In the genomic region with DNA sequence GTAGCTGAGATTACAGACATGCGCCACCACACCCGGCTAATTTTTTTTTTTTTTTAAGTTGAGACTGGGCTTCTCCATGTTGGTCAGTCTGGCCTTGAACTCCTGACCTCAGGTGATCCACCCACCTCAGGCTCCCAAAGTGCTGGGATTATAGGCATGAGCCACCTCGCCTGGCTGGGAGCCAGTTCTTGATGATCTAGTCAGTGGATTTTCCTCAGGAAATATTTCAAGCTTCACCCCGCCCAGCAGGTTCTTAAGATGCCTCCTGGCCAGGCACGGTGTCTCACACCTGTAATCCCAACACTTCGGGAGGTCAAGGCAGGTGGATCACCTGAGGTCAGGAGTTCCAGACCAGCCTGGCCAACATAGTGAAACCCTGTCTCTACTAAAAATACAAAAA, we compare ENCODE assay signal across 11 cellular contexts. TPM values are rescaled to one million over a fixed set of nuclear protein-coding genes. Genes with fewer than 3 reads are reported as not detected.
"Had no signal": no experiment of that assay in that cellular context is flagged by ENCODE, and none has a peak within 500 bp of the region (broad histone marks: within the 10 kb centered on the region; RNA-seq: fewer than 3 reads in every experiment).

No MANE protein-coding gene starts in this region.

RNA-seq across cellular contexts. Expression of a gene that starts 34.1 kb away (rescaled TPM):
- total RNA-seq: activated B cell treated with CpG ODN at 0.5 μM for 24 hours; activated CD4-positive, alpha-beta memory T cell treated with anti-CD3 and anti-CD28 coated beads for 36 hours; activated CD4-positive, alpha-beta T cell treated with anti-CD3 and anti-CD28 coated beads, Interleukin-2, amount 10 ng/mL, durations not matched to agents 24 days and 14 days; activated CD8-positive, alpha-beta memory T cell treated with anti-CD3 and anti-CD28 coated beads for 36 hours; activated CD8-positive, alpha-beta T cell treated with anti-CD3 and anti-CD28 coated beads for 36 hours; activated naive CD4-positive, alpha-beta T cell treated with anti-CD3 and anti-CD28 coated beads for 36 hours; activated naive CD4-positive, alpha-beta T cell treated with anti-CD3 and anti-CD28 coated beads, Interleukin-2, amount 50 U/mL, for 72 hours; activated naive CD8-positive, alpha-beta T cell treated with anti-CD3 and anti-CD28 coated beads for 36 hours; activated T-cell treated with anti-CD3 and anti-CD28 coated beads, Interleukin-2, amount 50 U/mL, for 72 hours; activated T-helper 1 cell treated with anti-CD3 and anti-CD28 coated beads, Interleukin-12 subunit alpha, Interleukin-12 subunit beta, Interleukin-2, Interleukin-4 antibody, amounts not matched to agents 30 ng/mL and 10 ng/mL and 1 ng/mL, durations not matched to agents 14 hours and 24 hours and 36 hours; astrocyte had no signal
